In genomic region chr1:85707267-85707989, GRCh38 we compare ENCODE assay signal across 8 cellular contexts. TPM values are rescaled to one million over a fixed set of nuclear protein-coding genes. Genes with fewer than 3 reads are reported as not detected.
A peak's percentile ranks its signal among the peaks of the same experiment; 100 is the strongest.
DNase-seq lines count a peak whose midpoint lies in the region; ATAC-seq and TF ChIP-seq lines count a peak whose summit lies in the region.

No MANE protein-coding gene starts in this region.

- H3K4me3 Mint-ChIP-seq in effector memory CD8-positive, alpha-beta T cell, result no peak overlapping the region

- H4K8ac ChIP-seq in mesendoderm (ENCODE audit: low read depth, low read length), result no peak overlapping the region

- no peak overlapping the region for H4K5ac ChIP-seq in mesendoderm (ENCODE audit: low read length)

- no peaks in the 10 kb centered on the region for H3K9me3 Mint-ChIP-seq in effector memory CD8-positive, alpha-beta T cell

- H3K4me1 ChIP-seq in ascending aorta (peaks cover 0 to 2% of the 10 kb centered on the region in 2 donors), mesendoderm (ENCODE audit: control insufficient read depth, low read depth, low read length) (no peaks in the 10 kb centered on the region)

- no peak overlapping the region for H2AK5ac ChIP-seq in mesendoderm (ENCODE audit: low read length)

- H3K4me2 ChIP-seq in mesendoderm (ENCODE audit: low read length), result peak overlapping the region; percentile 75

- H3K4me1 Mint-ChIP-seq in effector memory CD8-positive, alpha-beta T cell (ENCODE audit: low read depth in 2 of 2), result peaks cover 6 to 26% of the 10 kb centered on the region in 2 donors

- no peak overlapping the region for H3K18ac ChIP-seq in mesendoderm (ENCODE audit: low read length)

- H2BK15ac ChIP-seq in mesendoderm (replicated peaks; ENCODE audit: low read depth), result no peak overlapping the region

- no peak overlapping the region for H3K4ac ChIP-seq in mesendoderm (ENCODE audit: low read depth, low read length)

- intact Hi-C loops in ascending aorta (cut with DNase I), result loop anchor here (5.0 kb wide), 2 partner anchors 180 to 410 kb away; no protein-coding TSS in a partner anchor

- no CpG with 5 or more reads among the region's 13 CpGs for WGBS in mesendoderm (ENCODE audit: extremely low coverage, insufficient coverage, low lambda C conversion rate)

- TF ChIP-seq CTCF in ascending aorta (IDR thresholded peaks at IDR 0.05), result no peak

- no peaks in the 10 kb centered on the region for H3K27me3 ChIP-seq in ascending aorta
- H3K27me3 ChIP-seq in mesendoderm (ENCODE audit: insufficient read depth, low read length, poor library complexity), result no peaks in the 10 kb centered on the region

- H3K36me3 Mint-ChIP-seq in effector memory CD8-positive, alpha-beta T cell (ENCODE audit: insufficient read depth), result peaks cover 22% of the 10 kb centered on the region

- H3K27ac Mint-ChIP-seq in effector memory CD8-positive, alpha-beta T cell, result no peak overlapping the region

- H3K36me3 ChIP-seq in ascending aorta, result peaks cover 3 to 16% of the 10 kb centered on the region in 2 donors
- H3K36me3 ChIP-seq in mesendoderm (ENCODE audit: control insufficient read depth, insufficient read depth, low read length), result no peaks in the 10 kb centered on the region

- peaks cover 5% of the 10 kb centered on the region for H3K79me1 ChIP-seq in mesendoderm (ENCODE audit: low read length)

- peaks cover 20% of the 10 kb centered on the region for H3K79me2 ChIP-seq in mesendoderm (ENCODE audit: control insufficient read depth, insufficient read depth, low read length)

- peak; percentile 6 for ATAC-seq in GM18861 (IDR thresholded peaks at IDR 0.05; ENCODE audit: unreplicated experiment)
- ATAC-seq in HG03025 (IDR thresholded peaks at IDR 0.05; ENCODE audit: low FRiP score, unreplicated experiment), result peak; percentile 39
- ATAC-seq in effector memory CD8-positive, alpha-beta T cell (replicated peaks), result no peak

- H3K27me3 Mint-ChIP-seq in effector memory CD8-positive, alpha-beta T cell, result no peaks in the 10 kb centered on the region

- no peaks in the 10 kb centered on the region for H3K9me3 ChIP-seq in ascending aorta

- H2BK5ac ChIP-seq in mesendoderm (ENCODE audit: low read length), result peak overlapping the region; percentile 42

- no peak for DNase-seq in ascending aorta (ENCODE audit: low spot score in 2 of 2)
- no peak for DNase-seq in mesendoderm
- no peak for DNase-seq in effector memory CD8-positive, alpha-beta T cell
- no peak for DNase-seq in NOMO-1 (lab: John Stamatoyannopoulos, UW; ENCODE audit: unreplicated experiment in 2 of 2)
- DNase-seq in GDM1 (lab: John Stamatoyannopoulos, UW), result no peak
- DNase-seq in GF-D8 (lab: John Stamatoyannopoulos, UW), result no peak

- H3K23ac ChIP-seq in mesendoderm (ENCODE audit: low read length), result no peak overlapping the region

- H3K27ac ChIP-seq in ascending aorta, result peak overlapping the region; percentile 85 to 86
- H3K27ac ChIP-seq in mesendoderm (ENCODE audit: low read depth, low read length), result no peak overlapping the region

- peak overlapping the region; percentile 77 to 87 for H3K4me3 ChIP-seq in ascending aorta
- peak overlapping the region; percentile 93 for H3K4me3 ChIP-seq in mesendoderm (ENCODE audit: low read length)

- H3K56ac ChIP-seq in mesendoderm (ENCODE audit: low read length), result peak overlapping the region; percentile 86

- H3K9ac ChIP-seq in mesendoderm (ENCODE audit: low read length), result peak overlapping the region; percentile 77

- H2BK120ac ChIP-seq in mesendoderm (ENCODE audit: low read depth, low read length), result no peak overlapping the region

RNA-seq across cellular contexts. Expression of gene ZNHIT6, which starts 0.8 kb away (rescaled TPM):
- 8.2 TPM for total RNA-seq in ascending aorta
- polyA plus RNA-seq in mesendoderm (2013, experiment 1 of 2), result 15.2 TPM
- 15.9 TPM for polyA plus RNA-seq in mesendoderm (2013, experiment 2 of 2)
